In genomic region chr9:93453047-93453914, GRCh38 we compare ENCODE assay signal across 8 cellular contexts. TPM values are rescaled to one million over a fixed set of nuclear protein-coding genes. Genes with fewer than 3 reads are reported as not detected.
DNase-seq lines count a peak whose midpoint lies in the region; ATAC-seq and TF ChIP-seq lines count a peak whose summit lies in the region.

FAM120AOS (minus strand) TSS chr9:93453581; CDS start chr9:93452709, 872 bp downstream.

- no peak for TF ChIP-seq CTCF in Caco-2 (IDR thresholded peaks at IDR 0.05; ENCODE audit: insufficient read depth in 1 of 2, low read depth in 1 of 2, low read length in 1 of 2, severe bottlenecking in 1 of 2, unreplicated experiment in 1 of 2)
- TF ChIP-seq CTCF in OCI-LY3 (IDR thresholded peaks at IDR 0.05; ENCODE audit: low read depth, low read length) = no peak
- no peak for TF ChIP-seq CTCF in endothelial cell (IDR thresholded peaks at IDR 0.05; ENCODE audit: unreplicated experiment)
- TF ChIP-seq CTCF in mesothelial cell of epicardium (IDR thresholded peaks at IDR 0.05; ENCODE audit: unreplicated experiment) = no peak

- H3K4me1 Mint-ChIP-seq in Caco-2 (ENCODE audit: low read depth, unreplicated experiment) = peaks cover 5% of the 10 kb centered on the region
- H3K4me1 Mint-ChIP-seq in endothelial cell (ENCODE audit: unreplicated experiment) = peaks cover 26% of the 10 kb centered on the region
- peaks cover 21% of the 10 kb centered on the region for H3K4me1 Mint-ChIP-seq in mesothelial cell of epicardium

- TSS peak; percentile 36 for BruUV-seq in Caco-2 (replicated peaks; lab: Mats Ljungman, UMichigan)

- 0 out of 2 replicates have a peak, but pooled peaks cover 11% of the 10 kb centered on the region for H3K4me1 ChIP-seq in Caco-2
- peaks cover 10% of the 10 kb centered on the region; the same call in 1 of the 2 replicates for H3K4me1 ChIP-seq in HUES6 (ENCODE audit: control insufficient read depth, insufficient read depth, low read length)
- peaks cover 28% of the 10 kb centered on the region for H3K4me1 ChIP-seq in OCI-LY3 (ENCODE audit: low read length)

- H3K9ac ChIP-seq in HUES6 (ENCODE audit: low read length) (peak within 1 kb of the TSS; percentile 95), OCI-LY3 (ENCODE audit: low read length) (peak within 1 kb of the TSS; percentile 88)

- H3K36me3 Mint-ChIP-seq in Caco-2 (ENCODE audit: insufficient read depth, unreplicated experiment) (peaks cover 31% of the 10 kb centered on the region), endothelial cell (ENCODE audit: low read depth, unreplicated experiment) (peaks cover 6% of the 10 kb centered on the region), mesothelial cell of epicardium (no peaks in the 10 kb centered on the region)

- peak within 1 kb of the TSS; percentile 78 for H3K27ac Mint-ChIP-seq in Caco-2 (ENCODE audit: unreplicated experiment)
- H3K27ac Mint-ChIP-seq in endothelial cell (ENCODE audit: unreplicated experiment) = peak within 1 kb of the TSS; percentile 89
- H3K27ac Mint-ChIP-seq in mesothelial cell of epicardium = peak within 1 kb of the TSS; percentile 94

- H3K79me2 ChIP-seq in OCI-LY3 (ENCODE audit: low read length) = peaks cover 78% of the 10 kb centered on the region

- H3K9me3 Mint-ChIP-seq in Caco-2 (ENCODE audit: unreplicated experiment) = no peaks in the 10 kb centered on the region
- no peaks in the 10 kb centered on the region for H3K9me3 Mint-ChIP-seq in endothelial cell (ENCODE audit: unreplicated experiment)
- H3K9me3 Mint-ChIP-seq in mesothelial cell of epicardium = no peaks in the 10 kb centered on the region

- H3K27me3 ChIP-seq in Caco-2 (replicated peaks; ENCODE audit: control insufficient read depth, insufficient read depth, low read length) (no peaks in the 10 kb centered on the region), HUES6 (ENCODE audit: control insufficient read depth, insufficient read depth, low read length) (no peaks in the 10 kb centered on the region), OCI-LY3 (ENCODE audit: low read depth, low read length) (no peaks in the 10 kb centered on the region)

- ATAC-seq in GM21390 (IDR thresholded peaks at IDR 0.05; ENCODE audit: unreplicated experiment) = peak; percentile 52

- H3K27ac ChIP-seq in HUES6 (ENCODE audit: low read depth, low read length) (peak within 1 kb of the TSS; percentile 88; the same call in 1 of the 2 replicates), OCI-LY3 (ENCODE audit: low read length) (peak within 1 kb of the TSS; percentile 60)

- DNase-seq in Caco-2 (peak; percentile 82 to 87), endothelial cell (ENCODE audit: low spot score) (peak; percentile 76), mesothelial cell of epicardium (ENCODE audit: low spot score in 2 of 2, unreplicated experiment in 2 of 2) (peak; percentile 59 to 82)
- DNase-seq in activated CD8-positive, alpha-beta memory T cell treated with anti-CD3 and anti-CD28 coated beads, Interleukin-2, amount 50 U/mL, for 48 hours = peak; percentile 88
- peak; percentile 80 to 83 for DNase-seq in stimulated activated CD8-positive, alpha-beta memory T cell treated with anti-CD3 and anti-CD28 coated beads, Interleukin-15, amount 100 ng/mL, for 48 hours (ENCODE audit: low read depth in 2 of 2)

- H3K27me3 Mint-ChIP-seq in Caco-2 (ENCODE audit: insufficient read depth, unreplicated experiment) (no peaks in the 10 kb centered on the region), endothelial cell (ENCODE audit: unreplicated experiment) (peaks cover 13% of the 10 kb centered on the region), mesothelial cell of epicardium (ENCODE audit: low read depth) (no peaks in the 10 kb centered on the region)

- H3K4me3 ChIP-seq in Caco-2 (ENCODE audit: low read depth, low read length) = peak within 1 kb of the TSS; percentile 86
- H3K4me3 ChIP-seq in HUES6 (ENCODE audit: low read depth, low read length) = peak within 1 kb of the TSS; percentile 99
- H3K4me3 ChIP-seq in OCI-LY3 (ENCODE audit: low read length) = peak within 1 kb of the TSS; percentile 81

- peak within 1 kb of the TSS; percentile 88 for H3K4me2 ChIP-seq in OCI-LY3 (ENCODE audit: low read length)

- no peak within 1 kb of the TSS for H2AFZ ChIP-seq in OCI-LY3 (ENCODE audit: low read depth, low read length)

- intact Hi-C loops in Caco-2 (cut with micrococcal nuclease; ENCODE audit: unreplicated experiment) = loop anchor here (5.0 kb wide), 1 partner anchor 141 kb away; no protein-coding TSS in a partner anchor

- H3K36me3 ChIP-seq in Caco-2 (ENCODE audit: control insufficient read depth, insufficient read depth, low read length) (no peaks in the 10 kb centered on the region), HUES6 (ENCODE audit: control insufficient read depth, insufficient read depth, low read length) (peaks cover 6% of the 10 kb centered on the region), OCI-LY3 (replicated peaks; ENCODE audit: low read depth, low read length) (peaks cover 26% of the 10 kb centered on the region)

- POLR2A ChIA-PET in Caco-2 (lab: Charles Lee) = no interaction called here

- CTCF ChIA-PET in Caco-2 (lab: Charles Lee) = no interaction called here

- H3K9me3 ChIP-seq in Caco-2 (no peaks in the 10 kb centered on the region), HUES6 (ENCODE audit: control insufficient read depth, insufficient read depth, low read depth, low read length) (no peaks in the 10 kb centered on the region), OCI-LY3 (ENCODE audit: insufficient read depth, low read length) (no peaks in the 10 kb centered on the region)

- peak within 1 kb of the TSS; percentile 93 for H3K4me3 Mint-ChIP-seq in Caco-2 (ENCODE audit: unreplicated experiment)
- peak within 1 kb of the TSS; percentile 96 for H3K4me3 Mint-ChIP-seq in endothelial cell (ENCODE audit: unreplicated experiment)
- peak within 1 kb of the TSS; percentile 82 for H3K4me3 Mint-ChIP-seq in mesothelial cell of epicardium

- peaks cover 35% of the 10 kb centered on the region for H4K20me1 ChIP-seq in OCI-LY3 (ENCODE audit: insufficient read depth, low read length)

RNA-seq across cellular contexts. Expression of gene FAM120AOS, which starts in this region (rescaled TPM):
- total RNA-seq in Caco-2 (2022) (30.1 and 36.0 TPM in 2 replicates), endothelial cell (ENCODE audit: unreplicated experiment) (38.7 TPM), mesothelial cell of epicardium (39.0 to 40.0 TPM (median 39.0 TPM) in 3 replicates)

Comparison
In these comparisons a context has a peak if more than half of its experiments do, and no peak if none do; other contexts are left out.
1. Peak in every context shown above with its lines: DNase-seq, ATAC-seq, H3K4me3 ChIP-seq and H3K27ac ChIP-seq.